8 cellular contexts compared by ENCODE assay signal in the genomic region with DNA sequence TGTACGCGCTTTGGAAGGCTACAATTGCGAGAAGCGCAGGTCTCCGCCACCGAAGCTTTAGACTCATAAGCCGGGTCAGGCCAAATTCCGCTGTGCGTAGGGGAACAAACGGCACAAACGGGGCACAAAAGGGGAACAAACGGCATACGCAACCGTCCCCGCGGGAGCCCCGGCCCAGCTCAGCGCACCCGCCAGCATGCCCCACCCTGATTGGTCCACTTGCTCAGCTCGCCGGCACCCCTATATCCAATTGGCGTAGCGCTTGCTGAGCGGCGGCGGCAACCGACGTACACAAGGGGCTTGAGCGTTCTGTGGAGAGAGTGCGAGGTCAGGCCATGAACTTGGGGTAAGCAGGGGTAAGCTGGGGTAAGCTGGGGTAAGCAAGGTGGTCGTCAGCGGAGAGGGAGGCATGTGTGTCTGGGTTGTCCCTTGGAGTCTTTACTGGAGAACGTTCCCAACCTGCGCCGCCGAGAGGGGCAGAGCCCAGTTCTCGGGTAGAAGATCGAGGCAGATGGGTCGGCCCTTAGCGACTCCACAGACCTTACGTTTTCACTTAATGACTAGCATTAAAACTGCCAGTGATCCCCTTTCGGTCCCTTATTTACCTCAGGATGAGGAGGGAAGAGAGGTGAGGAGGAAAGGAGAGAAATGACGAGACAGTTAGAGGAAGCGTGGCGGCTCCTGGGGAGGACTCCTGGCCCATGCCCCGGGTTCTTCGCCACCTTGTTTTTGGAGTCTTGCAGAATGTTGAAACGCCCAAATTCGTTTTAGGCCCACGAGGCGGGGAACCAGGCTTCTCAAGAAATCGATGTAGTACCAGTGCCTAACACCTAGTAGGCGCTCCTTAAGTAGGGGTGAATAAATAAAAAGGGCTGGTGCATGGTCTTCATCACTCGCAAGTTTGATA. TPM values are rescaled to one million over a fixed set of nuclear protein-coding genes. Genes with fewer than 3 reads are reported as not detected.
DNase-seq lines count a peak whose midpoint lies in the region; ATAC-seq and TF ChIP-seq lines count a peak whose summit lies in the region.

A gene (plus strand): TSS at position 268 of the 907 bp plus-strand sequence. CDS start 68 bp downstream, at position 336.

- 0 out of 2 replicates have a peak, but pooled peaks cover 8% of the 10 kb centered on the region for H3K27me3 ChIP-seq in GM23248 (replicated peaks; ENCODE audit: insufficient read depth)
- no peaks in the 10 kb centered on the region for H3K27me3 ChIP-seq in fibroblast of lung (ENCODE audit: control insufficient read depth, insufficient read depth, low read length)
- no peaks in the 10 kb centered on the region for H3K27me3 ChIP-seq in naive thymus-derived CD4-positive, alpha-beta T cell (ENCODE audit: control insufficient read depth in 2 of 2, insufficient read depth in 2 of 2, low read length in 2 of 2)

- DNase-seq in ELF-1 (ENCODE audit: low read depth, low spot score) (peak; percentile 94), GM23248 (peak; percentile 96), Kasumi-1 (lab: John Stamatoyannopoulos, UW) (peak; percentile 90 to 96), RKO (ENCODE audit: low spot score) (peak; percentile 95), fibroblast of lung (ENCODE audit: low read depth in 2 of 2) (peak; percentile 91 to 94)
- peak; percentile 90 for DNase-seq in activated T-helper 1 cell treated with anti-CD3 and anti-CD28 coated beads, Interleukin-12 subunit alpha, Interleukin-12 subunit beta, Interleukin-2, Interleukin-4 antibody, amounts not matched to agents 30 ng/mL and 10 ng/mL and 1 ng/mL, durations not matched to agents 14 hours and 24 hours and 36 hours (ENCODE audit: low spot score)
- DNase-seq in naive thymus-derived CD4-positive, alpha-beta T cell: peak; percentile 85 to 95 (median 93)
- peak; percentile 92 for DNase-seq in stimulated activated naive B cell treated with anti-CD40 and anti-IgM and Interleukin-4, amounts not matched to agents 10 μg/mL and 1 μg/mL and 100 μg/mL, for 72 hours

- H2AFZ ChIP-seq in GM23248 (peak within 1 kb of the TSS; percentile 100), fibroblast of lung (ENCODE audit: low read length) (peak within 1 kb of the TSS; percentile 93)

- peaks cover 25% of the 10 kb centered on the region for H3K36me3 ChIP-seq in GM23248 (ENCODE audit: low read depth)
- H3K36me3 ChIP-seq in fibroblast of lung (ENCODE audit: control insufficient read depth, insufficient read depth, low read length): no peaks in the 10 kb centered on the region
- peaks cover 0 to 23% (median 4%) of the 10 kb centered on the region in 3 experiments for H3K36me3 ChIP-seq in naive thymus-derived CD4-positive, alpha-beta T cell (ENCODE audit: control insufficient read depth in 2 of 3, insufficient read depth in 3 of 3, low read length in 3 of 3)

- peaks cover 5% of the 10 kb centered on the region for H3K9me3 Mint-ChIP-seq in activated T-helper 1 cell treated with anti-CD3 and anti-CD28 coated beads, Interleukin-12 subunit alpha, Interleukin-12 subunit beta, Interleukin-2, Interleukin-4 antibody, amounts not matched to agents 30 ng/mL and 10 ng/mL and 1 ng/mL, durations not matched to agents 14 hours and 24 hours and 36 hours
- H3K9me3 Mint-ChIP-seq in naive thymus-derived CD4-positive, alpha-beta T cell: peaks cover 0 to 8% (median 4%) of the 10 kb centered on the region in 11 donors
- H3K9me3 Mint-ChIP-seq in stimulated activated naive B cell treated with anti-CD40 and anti-IgM and Interleukin-4, amounts not matched to agents 10 μg/mL and 1 μg/mL and 100 μg/mL, for 72 hours: peaks cover 0 to 3% of the 10 kb centered on the region in 2 donors

- CTCF ChIA-PET in naive thymus-derived CD4-positive, alpha-beta T cell (lab: Charles Lee): interaction anchor here (0.6 to 2.6 kb wide), 8 partner anchors 15 to 260 kb away, joined by 3 to 8 read pairs (median 3); no protein-coding TSS in a partner anchor

- H3K4me3 Mint-ChIP-seq in activated T-helper 1 cell treated with anti-CD3 and anti-CD28 coated beads, Interleukin-12 subunit alpha, Interleukin-12 subunit beta, Interleukin-2, Interleukin-4 antibody, amounts not matched to agents 30 ng/mL and 10 ng/mL and 1 ng/mL, durations not matched to agents 14 hours and 24 hours and 36 hours: peak within 1 kb of the TSS; percentile 97
- H3K4me3 Mint-ChIP-seq in naive thymus-derived CD4-positive, alpha-beta T cell: peak within 1 kb of the TSS; percentile 91 to 100 (median 98)
- H3K4me3 Mint-ChIP-seq in stimulated activated naive B cell treated with anti-CD40 and anti-IgM and Interleukin-4, amounts not matched to agents 10 μg/mL and 1 μg/mL and 100 μg/mL, for 72 hours: peak within 1 kb of the TSS; percentile 95 to 98

- H3K27ac ChIP-seq in GM23248 (peak within 1 kb of the TSS; percentile 90), fibroblast of lung (ENCODE audit: insufficient read depth, low read length) (peak within 1 kb of the TSS; percentile 76)
- H3K27ac ChIP-seq in naive thymus-derived CD4-positive, alpha-beta T cell (ENCODE audit: low read depth, low read length): peak within 1 kb of the TSS; percentile 99

- H3K4me1 ChIP-seq in GM23248 (ENCODE audit: insufficient read depth) (peaks cover 13% of the 10 kb centered on the region), fibroblast of lung (ENCODE audit: control insufficient read depth, extremely low read depth, insufficient read depth, low read length) (no peaks in the 10 kb centered on the region)
- peaks cover 9 to 17% of the 10 kb centered on the region in 2 donors for H3K4me1 ChIP-seq in naive thymus-derived CD4-positive, alpha-beta T cell (ENCODE audit: control insufficient read depth in 2 of 2, insufficient read depth in 2 of 2, low read length in 2 of 2)

- H3K4me2 ChIP-seq in GM23248 (ENCODE audit: unreplicated experiment): peak within 1 kb of the TSS; percentile 98
- H3K4me2 ChIP-seq in fibroblast of lung (ENCODE audit: extremely low read depth, insufficient read depth, low read length): peak within 1 kb of the TSS; percentile 86

- peaks cover 24% of the 10 kb centered on the region for H3K27me3 Mint-ChIP-seq in activated T-helper 1 cell treated with anti-CD3 and anti-CD28 coated beads, Interleukin-12 subunit alpha, Interleukin-12 subunit beta, Interleukin-2, Interleukin-4 antibody, amounts not matched to agents 30 ng/mL and 10 ng/mL and 1 ng/mL, durations not matched to agents 14 hours and 24 hours and 36 hours (ENCODE audit: insufficient read depth)
- peaks cover 0 to 25% (median 0%) of the 10 kb centered on the region in 5 donors for H3K27me3 Mint-ChIP-seq in naive thymus-derived CD4-positive, alpha-beta T cell
- no peaks in the 10 kb centered on the region for H3K27me3 Mint-ChIP-seq in stimulated activated naive B cell treated with anti-CD40 and anti-IgM and Interleukin-4, amounts not matched to agents 10 μg/mL and 1 μg/mL and 100 μg/mL, for 72 hours

- ATAC-seq in naive thymus-derived CD4-positive, alpha-beta T cell: peak; percentile 96
- ATAC-seq in stimulated activated naive B cell treated with anti-CD40 and anti-IgM and Interleukin-4, amounts not matched to agents 10 μg/mL and 1 μg/mL and 100 μg/mL, for 72 hours (replicated peaks): peak; percentile 99 to 100

- no peaks in the 10 kb centered on the region for H3K9me2 ChIP-seq in GM23248 (ENCODE audit: insufficient read depth)

- WGBS in GM23248 (ENCODE audit: low coverage in 1 of 2, low lambda C conversion rate in 2 of 2, missing lambda C conversion rate in 2 of 2), 2 experiments: 1 to 2% methylated on average over 50 to 54 of the region's 54 CpGs

- POLR2A ChIA-PET in naive thymus-derived CD4-positive, alpha-beta T cell (lab: Charles Lee): interaction anchor here (0.5 to 3.3 kb wide), 30 partner anchors 9 to 1525 kb away, joined by 3 to 63 read pairs (median 5); a partner anchor contains a TSS

- peak; percentile 73 to 83 for TF ChIP-seq CTCF in fibroblast of lung (conservative IDR thresholded peaks at IDR 0.05 in 1 of 2, IDR thresholded peaks at IDR 0.05 in 1 of 2; ENCODE audit: low read depth in 1 of 2, low read length in 2 of 2)

- in situ Hi-C loops in GM23248 (cut with MboI): no loop called here

- H3K4me1 Mint-ChIP-seq in activated T-helper 1 cell treated with anti-CD3 and anti-CD28 coated beads, Interleukin-12 subunit alpha, Interleukin-12 subunit beta, Interleukin-2, Interleukin-4 antibody, amounts not matched to agents 30 ng/mL and 10 ng/mL and 1 ng/mL, durations not matched to agents 14 hours and 24 hours and 36 hours (ENCODE audit: low read depth): peaks cover 38% of the 10 kb centered on the region
- peaks cover 12 to 51% (median 38%) of the 10 kb centered on the region in 7 donors for H3K4me1 Mint-ChIP-seq in naive thymus-derived CD4-positive, alpha-beta T cell
- peaks cover 12 to 18% of the 10 kb centered on the region in 2 donors for H3K4me1 Mint-ChIP-seq in stimulated activated naive B cell treated with anti-CD40 and anti-IgM and Interleukin-4, amounts not matched to agents 10 μg/mL and 1 μg/mL and 100 μg/mL, for 72 hours

- intact Hi-C loops in activated T-helper 1 cell treated with anti-CD3 and anti-CD28 coated beads, Interleukin-12 subunit alpha, Interleukin-12 subunit beta, Interleukin-2, Interleukin-4 antibody, amounts not matched to agents 30 ng/mL and 10 ng/mL and 1 ng/mL, durations not matched to agents 14 hours and 24 hours and 36 hours (cut with micrococcal nuclease): loop anchor here (1.0 to 10.0 kb wide), 10 partner anchors 52 to 999 kb away; a partner anchor contains a TSS
- intact Hi-C loops in naive thymus-derived CD4-positive, alpha-beta T cell (cut with micrococcal nuclease): loop anchor here (1.0 to 10.0 kb wide), 19 partner anchors 36 to 1875 kb away; a partner anchor contains a TSS

- H3K79me2 ChIP-seq in GM23248 (ENCODE audit: insufficient read depth) (peaks cover 30% of the 10 kb centered on the region), fibroblast of lung (ENCODE audit: control insufficient read depth, insufficient read depth, low read length) (peaks cover 17% of the 10 kb centered on the region)

- H3F3A ChIP-seq in GM23248 (ENCODE audit: insufficient read depth): peaks cover 9% of the 10 kb centered on the region; the same call in 1 of the 2 replicates

- peak within 1 kb of the TSS; percentile 98 for H3K4me3 ChIP-seq in GM23248
- peak within 1 kb of the TSS; percentile 62 to 96 (median 76) for H3K4me3 ChIP-seq in fibroblast of lung (replicated peaks in 1 of 4; ENCODE audit: control extremely low read depth in 1 of 4, insufficient read depth in 1 of 4, low read depth in 3 of 4, low read length in 4 of 4)
- H3K4me3 ChIP-seq in naive thymus-derived CD4-positive, alpha-beta T cell (ENCODE audit: low read length): peak within 1 kb of the TSS; percentile 96

- H3K36me3 Mint-ChIP-seq in activated T-helper 1 cell treated with anti-CD3 and anti-CD28 coated beads, Interleukin-12 subunit alpha, Interleukin-12 subunit beta, Interleukin-2, Interleukin-4 antibody, amounts not matched to agents 30 ng/mL and 10 ng/mL and 1 ng/mL, durations not matched to agents 14 hours and 24 hours and 36 hours (ENCODE audit: low read depth): peaks cover 13% of the 10 kb centered on the region
- peaks cover 10 to 21% (median 12%) of the 10 kb centered on the region in 5 donors for H3K36me3 Mint-ChIP-seq in naive thymus-derived CD4-positive, alpha-beta T cell
- peaks cover 7 to 12% of the 10 kb centered on the region in 2 donors for H3K36me3 Mint-ChIP-seq in stimulated activated naive B cell treated with anti-CD40 and anti-IgM and Interleukin-4, amounts not matched to agents 10 μg/mL and 1 μg/mL and 100 μg/mL, for 72 hours

- peak within 1 kb of the TSS; percentile 99 for H3K27ac Mint-ChIP-seq in activated T-helper 1 cell treated with anti-CD3 and anti-CD28 coated beads, Interleukin-12 subunit alpha, Interleukin-12 subunit beta, Interleukin-2, Interleukin-4 antibody, amounts not matched to agents 30 ng/mL and 10 ng/mL and 1 ng/mL, durations not matched to agents 14 hours and 24 hours and 36 hours
- peak within 1 kb of the TSS; percentile 93 to 100 (median 98) for H3K27ac Mint-ChIP-seq in naive thymus-derived CD4-positive, alpha-beta T cell
- peak within 1 kb of the TSS; percentile 95 for H3K27ac Mint-ChIP-seq in stimulated activated naive B cell treated with anti-CD40 and anti-IgM and Interleukin-4, amounts not matched to agents 10 μg/mL and 1 μg/mL and 100 μg/mL, for 72 hours

- H3K9ac ChIP-seq in GM23248 (peak within 1 kb of the TSS; percentile 96), fibroblast of lung (ENCODE audit: insufficient read depth, low read length) (peak within 1 kb of the TSS; percentile 80)

- H4K20me1 ChIP-seq in GM23248 (ENCODE audit: insufficient read depth) (no peaks in the 10 kb centered on the region), fibroblast of lung (ENCODE audit: control insufficient read depth, extremely low read depth, insufficient read depth, low read length) (no peaks in the 10 kb centered on the region)

- H3K9me3 ChIP-seq in GM23248 (ENCODE audit: low read depth): no peaks in the 10 kb centered on the region
- no peaks in the 10 kb centered on the region for H3K9me3 ChIP-seq in fibroblast of lung (ENCODE audit: control insufficient read depth, insufficient read depth, low read depth, low read length)
- no peaks in the 10 kb centered on the region for H3K9me3 ChIP-seq in naive thymus-derived CD4-positive, alpha-beta T cell (ENCODE audit: control insufficient read depth in 2 of 3, low read length in 3 of 3)

RNA-seq across cellular contexts. Expression of the gene that starts here (rescaled TPM):
- 8.2 and 13.2 TPM in 2 replicates for total RNA-seq in GM23248 (2014; rRNA removed; shearing (Covaris generic))
- polyA plus RNA-seq in GM23248 (2016; fragmentation: Nextera tagmentation; extraction: Ambion mirVana) (9.2 and 12.0 TPM in 2 replicates), fibroblast of lung (7.1 and 8.3 TPM in 2 replicates)
- 37.7 and 40.4 TPM in 2 replicates for total RNA-seq in activated T-helper 1 cell treated with anti-CD3 and anti-CD28 coated beads, Interleukin-12 subunit alpha, Interleukin-12 subunit beta, Interleukin-2, Interleukin-4 antibody, amounts not matched to agents 30 ng/mL and 10 ng/mL and 1 ng/mL, durations not matched to agents 14 hours and 24 hours and 36 hours
- total RNA-seq in fibroblast of lung: 27.5 and 28.2 TPM in 2 replicates
- 4.7 and 5.1 TPM in 2 replicates for polyA plus RNA-seq in fibroblast of lung (2012)
- polyA minus RNA-seq in fibroblast of lung (ENCODE audit: low replicate concordance): 5.6 and 7.9 TPM in 2 replicates
- total RNA-seq in naive thymus-derived CD4-positive, alpha-beta T cell: 100 to 1,000 TPM in 2 of 5 experiments, 10 to 100 TPM in 3; 38.6 to 115 (median 77.3) TPM
- polyA plus RNA-seq in naive thymus-derived CD4-positive, alpha-beta T cell: 10 to 100 TPM; 20.9 to 25.9 TPM

Comparison
In these comparisons a context has a peak if more than half of its experiments do, and no peak if none do; other contexts are left out.
1. Peak in every context shown above with its lines: DNase-seq, ATAC-seq, H3K4me3 ChIP-seq and H3K27ac ChIP-seq.